ENCODE assay signal across 7 cellular contexts in the genomic region with DNA sequence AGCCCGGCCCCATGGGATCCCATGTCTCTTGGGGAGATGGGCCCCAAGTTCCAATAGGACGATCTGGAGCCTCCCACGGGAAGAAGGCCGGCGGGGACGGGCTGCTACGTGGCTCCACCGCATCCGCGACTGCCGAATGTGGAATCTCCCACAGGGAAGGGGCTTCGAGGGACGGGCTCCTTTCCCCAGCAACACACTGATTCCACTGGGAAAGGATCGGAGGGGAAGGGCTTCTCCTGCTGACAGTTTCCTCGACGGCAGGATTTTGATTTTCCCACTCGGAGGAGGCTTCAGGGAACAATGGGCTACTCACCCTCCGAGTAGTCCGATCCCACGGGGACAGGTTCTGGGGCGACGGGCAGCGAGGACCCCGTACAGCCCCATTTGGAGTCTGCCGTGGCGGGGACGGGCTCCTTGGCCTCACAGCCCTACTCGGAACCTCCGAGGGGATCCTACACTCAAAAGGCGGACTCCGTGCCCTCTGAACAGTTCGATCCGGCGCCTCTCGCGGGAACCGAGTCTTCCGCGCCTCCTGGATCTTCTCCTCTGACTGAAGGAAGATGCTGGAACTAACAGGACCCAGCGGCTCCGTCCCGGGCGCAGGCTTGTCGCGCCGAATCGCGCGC. TPM values are rescaled to one million over a fixed set of nuclear protein-coding genes. Genes with fewer than 3 reads are reported as not detected.
A peak's percentile ranks its signal among the peaks of the same experiment; 100 is the strongest.
DNase-seq lines count a peak whose midpoint lies in the region; ATAC-seq and TF ChIP-seq lines count a peak whose summit lies in the region.
"Had no signal": no experiment of that assay in that cellular context is flagged by ENCODE, and none has a peak within 500 bp of the region (broad histone marks: within the 10 kb centered on the region; RNA-seq: fewer than 3 reads in every experiment).

No MANE protein-coding gene starts in this region.

- H3K36me3 Mint-ChIP-seq in activated T-cell treated with anti-CD3 and anti-CD28 coated beads, Interleukin-2, amount 50 U/mL, for 72 hours (ENCODE audit: insufficient read depth in 2 of 2), result peaks cover 5 to 8% of the 10 kb centered on the region in 2 donors

- H3K9me3 ChIP-seq in thoracic aorta, result no peaks in the 10 kb centered on the region

- H3K27ac Mint-ChIP-seq in activated T-cell treated with anti-CD3 and anti-CD28 coated beads, Interleukin-2, amount 50 U/mL, for 72 hours, result peak overlapping the region; percentile 94

- no peaks in the 10 kb centered on the region for H3K27me3 Mint-ChIP-seq in activated T-cell treated with anti-CD3 and anti-CD28 coated beads, Interleukin-2, amount 50 U/mL, for 72 hours (ENCODE audit: low read depth)

- peak overlapping the region; percentile 97 to 98 for H3K4me3 Mint-ChIP-seq in activated T-cell treated with anti-CD3 and anti-CD28 coated beads, Interleukin-2, amount 50 U/mL, for 72 hours

- peaks cover 67% of the 10 kb centered on the region for H3K4me1 Mint-ChIP-seq in activated T-cell treated with anti-CD3 and anti-CD28 coated beads, Interleukin-2, amount 50 U/mL, for 72 hours (ENCODE audit: low read depth)

- ATAC-seq in activated T-cell treated with anti-CD3 and anti-CD28 coated beads, Interleukin-2, amount 50 U/mL, for 72 hours (replicated peaks in 1 of 2), result no peak
- ATAC-seq in thoracic aorta (ENCODE audit: insufficient number of reproducible peaks, low FRiP score, low read depth), result no peak

- no peaks in the 10 kb centered on the region for H3K27me3 ChIP-seq in thoracic aorta (replicated peaks; ENCODE audit: insufficient read depth)

- no peaks in the 10 kb centered on the region for H3K36me3 ChIP-seq in thoracic aorta

- H3K4me1 ChIP-seq in thoracic aorta (ENCODE audit: control insufficient read depth in 1 of 2, low read depth in 2 of 2), result peaks cover 6 to 38% of the 10 kb centered on the region in 2 donors

- H3K27ac ChIP-seq in thoracic aorta, result no peak overlapping the region

- peak in 1 of 2 donors; percentile 26 for DNase-seq in activated T-cell treated with anti-CD3 and anti-CD28 coated beads, Interleukin-2, amount 50 U/mL, for 72 hours
- DNase-seq in activated T-cell treated with anti-CD3 and anti-CD28 coated beads, Interleukin-2, amount 50 U/mL, for 48 hours, result no peak
- DNase-seq in fibroblast of mammary gland (ENCODE audit: low read depth) (no peak), thoracic aorta (ENCODE audit: low spot score) (no peak), NCI-H1048 (lab: John Stamatoyannopoulos, UW) (no peak)
- no peak for DNase-seq in stimulated activated CD8-positive, alpha-beta memory T cell treated with anti-CD3 and anti-CD28 coated beads, Interleukin-4, amount 100 ng/mL, for 48 hours

- H3K9me3 Mint-ChIP-seq in activated T-cell treated with anti-CD3 and anti-CD28 coated beads, Interleukin-2, amount 50 U/mL, for 72 hours, result no peaks in the 10 kb centered on the region

- TF ChIP-seq CTCF in fibroblast of mammary gland (conservative IDR thresholded peaks at IDR 0.05; ENCODE audit: control insufficient read depth, insufficient read depth, low read depth, low read length) (no peak), thoracic aorta (IDR thresholded peaks at IDR 0.05) (no peak)

- H3K4me3 ChIP-seq in fibroblast of mammary gland (ENCODE audit: control insufficient read depth, low read depth, low read length) (peak overlapping the region; percentile 26), thoracic aorta (peak overlapping the region; percentile 67)

RNA-seq across cellular contexts. Expression of a gene that starts 1.3 kb away (rescaled TPM):
- 1 to 10 TPM; 3.1 to 4.6 TPM for total RNA-seq in activated T-cell treated with anti-CD3 and anti-CD28 coated beads, Interleukin-2, amount 50 U/mL, for 72 hours
- 1 to 10 TPM; 1.9 to 4.9 TPM for total RNA-seq in thoracic aorta

RNA-seq across cellular contexts. Expression of a gene that starts 3.9 kb away (rescaled TPM):
- 10 to 100 TPM; 19.7 to 27.3 TPM for total RNA-seq in activated T-cell treated with anti-CD3 and anti-CD28 coated beads, Interleukin-2, amount 50 U/mL, for 72 hours
- total RNA-seq in thoracic aorta, result not detected
- total RNA-seq: renal cortical epithelial cell had no signal

RNA-seq across cellular contexts. Expression of a gene that starts 10.3 kb away (rescaled TPM):
- total RNA-seq in activated T-cell treated with anti-CD3 and anti-CD28 coated beads, Interleukin-2, amount 50 U/mL, for 72 hours, result 1 to 10 TPM; 3.3 to 3.5 TPM
- total RNA-seq in thoracic aorta, result 10 to 100 TPM in 1 of 2 donors, 1 to 10 TPM in 1; 1.2 to 11.6 TPM

RNA-seq across cellular contexts. Expression of a gene that starts 10.5 kb away (rescaled TPM):
- 1 to 10 TPM; 1.9 to 2.8 TPM for total RNA-seq in activated T-cell treated with anti-CD3 and anti-CD28 coated beads, Interleukin-2, amount 50 U/mL, for 72 hours
- total RNA-seq in thoracic aorta, result not detected

RNA-seq across cellular contexts. Expression of a gene that starts 45.7 kb away (rescaled TPM):
- total RNA-seq in activated T-cell treated with anti-CD3 and anti-CD28 coated beads, Interleukin-2, amount 50 U/mL, for 72 hours, result 10 to 100 TPM; 46.1 to 73.7 TPM
- total RNA-seq in thoracic aorta, result 10 to 100 TPM in 1 of 2 donors, 1 to 10 TPM in 1; 6.9 to 16.7 TPM

Comparison
In these comparisons a context has a peak if more than half of its experiments do, and no peak if none do; other contexts are left out.
1. RNA of a gene that starts 3.9 kb away (total RNA-seq): 19.7 to 27.3 TPM in activated T-cell treated with anti-CD3 and anti-CD28 coated beads, Interleukin-2, amount 50 U/mL, for 72 hours; not detected in thoracic aorta; every median in the first group is over 10 times any median in the second.